ENCODE assay signal across 28 cellular contexts in genomic region chr20:50627747-50628146, GRCh38.
"Had no signal": no experiment of that assay in that cellular context is flagged by ENCODE, and none has a peak within 500 bp of the region (broad histone marks: within the 10 kb centered on the region; RNA-seq: fewer than 3 reads in every experiment).

No MANE protein-coding gene starts in this region.

- H3K36me3 ChIP-seq: colonic mucosa, neural progenitor cell, transverse colon had no signal

- H3K4me1 ChIP-seq: colonic mucosa, transverse colon had no signal

- H3K27me3 Mint-ChIP-seq: activated naive CD8-positive, alpha-beta T cell; naive thymus-derived CD8-positive, alpha-beta T cell had no signal

- H3K9me3 ChIP-seq: body of pancreas, colonic mucosa, testis, transverse colon had no signal

- H3K9ac ChIP-seq: neural progenitor cell had no signal

- H3K4me3 ChIP-seq: body of pancreas, colonic mucosa, neural progenitor cell, skin epidermis, testis, transverse colon had no signal

- H3K27ac ChIP-seq: body of pancreas, colonic mucosa, skin epidermis, testis, transverse colon, VCaP had no signal

- FAIRE-seq: frontal cortex, islet of Langerhans, TTC549, urothelium cell line had no signal

- H3K9me3 Mint-ChIP-seq: naive thymus-derived CD8-positive, alpha-beta T cell; neural progenitor cell had no signal

- H3K27ac Mint-ChIP-seq: activated naive CD8-positive, alpha-beta T cell; naive thymus-derived CD8-positive, alpha-beta T cell had no signal

- H3K36me3 Mint-ChIP-seq: activated naive CD8-positive, alpha-beta T cell; naive thymus-derived CD8-positive, alpha-beta T cell; neural progenitor cell had no signal

- DNase-seq: activated CD4-positive, alpha-beta T cell treated with anti-CD3 and anti-CD28 coated beads for 4 hours; activated CD4-positive, alpha-beta T cell treated with anti-CD3 and anti-CD28 coated beads, Interleukin-2, amount 50 U/mL, for 48 hours; activated CD8-positive, alpha-beta memory T cell treated with anti-CD3 and anti-CD28 coated beads for 24 hours; activated effector memory CD4-positive, alpha-beta T cell treated with Interleukin-2 at 50 U/mL for 16 hours; activated naive CD4-positive, alpha-beta T cell treated with Interleukin-2 at 50 U/mL for 16 hours; anterior cingulate cortex; colonic mucosa; effector CD8-positive, alpha-beta T cell; left ventricle myocardium superior; mammary epithelial cell; midbrain; naive thymus-derived CD8-positive, alpha-beta T cell; posterior cingulate gyrus; stimulated activated CD4-positive, alpha-beta T cell treated with anti-CD3 and anti-CD28 coated beads, Interleukin-12 subunit alpha, Interleukin-12 subunit beta, amount 100 ng/mL, for 4 hours; stimulated activated CD4-positive, alpha-beta T cell treated with anti-CD3 and anti-CD28 coated beads, Interleukin-4, amount 100 ng/mL, for 1 hour; stimulated activated naive CD8-positive, alpha-beta T cell treated with anti-CD3 and anti-CD28 coated beads, Interleukin-15, Interleukin-2, amounts not matched to agents 100 U/mL and 50 U/mL, for 24 hours; testis; transverse colon had no signal

- H3K4me3 Mint-ChIP-seq: activated naive CD8-positive, alpha-beta T cell; naive thymus-derived CD8-positive, alpha-beta T cell; neural progenitor cell had no signal

- H3K27me3 ChIP-seq: body of pancreas, colonic mucosa, neural progenitor cell, testis, transverse colon had no signal

- H3K4me1 Mint-ChIP-seq: naive thymus-derived CD8-positive, alpha-beta T cell had no signal

- ATAC-seq: body of pancreas; left ventricle myocardium superior; naive thymus-derived CD8-positive, alpha-beta T cell; sciatic nerve; stimulated activated naive CD8-positive, alpha-beta T cell treated with anti-CD3 and anti-CD28 coated beads, Interleukin-15, Interleukin-2, amounts not matched to agents 100 U/mL and 50 U/mL, for 24 hours had no signal
